Comparison of ENCODE assay signal across 12 cellular contexts in genomic region chr10:29522038-29522855, GRCh38.
DNase-seq lines count a peak whose midpoint lies in the region; ATAC-seq and TF ChIP-seq lines count a peak whose summit lies in the region.
"Had no signal": no experiment of that assay in that cellular context is flagged by ENCODE, and none has a peak within 500 bp of the region (broad histone marks: within the 10 kb centered on the region; RNA-seq: fewer than 3 reads in every experiment).

No MANE protein-coding gene starts in this region.

- TF ChIP-seq POLR2A in stomach (IDR thresholded peaks at IDR 0.05) = no peak

- 95% methylated on average over 17 to 20 of the region's 20 CpGs for WGBS in mesodermal cell (ENCODE audit: insufficient coverage in 2 of 2), 2 experiments
- WGBS in stomach, 5 donors = 63 to 81% (median 70%) methylated on average over 20 of the region's 20 CpGs

- intact Hi-C loops in stomach (cut with DNase I; ENCODE audit: low total_unique reads) = no loop called here

- H3K36me3 ChIP-seq in duodenal mucosa (ENCODE audit: control insufficient read depth in 1 of 2, insufficient read depth in 2 of 2, low read length in 2 of 2) = peaks cover 14 to 32% of the 10 kb centered on the region in 2 donors
- peaks cover 93% of the 10 kb centered on the region for H3K36me3 ChIP-seq in mesodermal cell (ENCODE audit: control insufficient read depth, insufficient read depth, low read length)
- H3K36me3 ChIP-seq in stomach = peaks cover 2 to 82% (median 73%) of the 10 kb centered on the region in 4 donors

- H3K27ac ChIP-seq in duodenal mucosa (ENCODE audit: low read depth, low read length) (no peak overlapping the region), mesodermal cell (ENCODE audit: low read depth, low read length, severe bottlenecking) (peak overlapping the region; percentile 30), stomach (peak overlapping the region in 4 of 5 donors; percentile 38 to 62 (median 55))

- H3K4me3 ChIP-seq in duodenal mucosa (ENCODE audit: low read depth in 1 of 2, low read length in 2 of 2) (peak overlapping the region; percentile 2 to 43), mesodermal cell (ENCODE audit: extremely low read depth, insufficient read depth, low read length, poor library complexity, severe bottlenecking) (no peak overlapping the region), stomach (no peak overlapping the region)

- TF ChIP-seq CTCF in stomach (IDR thresholded peaks at IDR 0.05) (no peak), GM20000 (IDR thresholded peaks at IDR 0.05; ENCODE audit: extremely low read depth, missing control alignments) (no peak)

- H3K9me3 ChIP-seq in duodenal mucosa (ENCODE audit: control insufficient read depth in 1 of 2, low read length in 2 of 2) = no peaks in the 10 kb centered on the region
- H3K9me3 ChIP-seq in mesodermal cell (ENCODE audit: control insufficient read depth, low read length) = no peaks in the 10 kb centered on the region
- H3K9me3 ChIP-seq in stomach = no peaks in the 10 kb centered on the region

- DNase-seq in RPMI7951 (ENCODE audit: low read depth) (peak; percentile 90), stomach (no peak), GM20000 (ENCODE audit: low spot score) (no peak), dedifferentiated amniotic fluid mesenchymal stem cell (ENCODE audit: extremely low spot score) (no peak)
- DNase-seq: activated T-cell treated with anti-CD3 and anti-CD28 coated beads, Interleukin-2, amount 50 U/mL, for 1 hour; hippocampal formation; naive thymus-derived CD8-positive, alpha-beta T cell; NCI-H2029 had no signal

- H3K9ac ChIP-seq in duodenal mucosa (ENCODE audit: low read depth in 1 of 2, low read length in 2 of 2) = no peak overlapping the region

- H3K4me1 ChIP-seq in duodenal mucosa (ENCODE audit: control insufficient read depth in 1 of 2, insufficient read depth in 2 of 2, low read length in 2 of 2) (no peaks in the 10 kb centered on the region), mesodermal cell (ENCODE audit: control insufficient read depth, insufficient read depth, low read length, poor library complexity, severe bottlenecking) (no peaks in the 10 kb centered on the region), stomach (peaks cover 0 to 25% (median 9%) of the 10 kb centered on the region in 4 donors)

- no peaks in the 10 kb centered on the region for H3K27me3 ChIP-seq in duodenal mucosa (ENCODE audit: control insufficient read depth in 1 of 2, insufficient read depth in 2 of 2, low read length in 2 of 2)
- H3K27me3 ChIP-seq in stomach = no peaks in the 10 kb centered on the region

- no peak for TF ChIP-seq EP300 in stomach (IDR thresholded peaks at IDR 0.05)

- ATAC-seq in HG03135 (IDR thresholded peaks at IDR 0.05; ENCODE audit: unreplicated experiment) (no peak), GM18867 (IDR thresholded peaks at IDR 0.05; ENCODE audit: unreplicated experiment) (no peak)
- ATAC-seq: naive thymus-derived CD8-positive, alpha-beta T cell had no signal

Comparison
In these comparisons a context has a peak if more than half of its experiments do, and no peak if none do; other contexts are left out.
1. H3K4me3 ChIP-seq: peak in duodenal mucosa (2 of 2); none in mesodermal cell (single experiment) and stomach (0 of 4).